Comparison of ENCODE assay signal across 11 cellular contexts in the genomic region with DNA sequence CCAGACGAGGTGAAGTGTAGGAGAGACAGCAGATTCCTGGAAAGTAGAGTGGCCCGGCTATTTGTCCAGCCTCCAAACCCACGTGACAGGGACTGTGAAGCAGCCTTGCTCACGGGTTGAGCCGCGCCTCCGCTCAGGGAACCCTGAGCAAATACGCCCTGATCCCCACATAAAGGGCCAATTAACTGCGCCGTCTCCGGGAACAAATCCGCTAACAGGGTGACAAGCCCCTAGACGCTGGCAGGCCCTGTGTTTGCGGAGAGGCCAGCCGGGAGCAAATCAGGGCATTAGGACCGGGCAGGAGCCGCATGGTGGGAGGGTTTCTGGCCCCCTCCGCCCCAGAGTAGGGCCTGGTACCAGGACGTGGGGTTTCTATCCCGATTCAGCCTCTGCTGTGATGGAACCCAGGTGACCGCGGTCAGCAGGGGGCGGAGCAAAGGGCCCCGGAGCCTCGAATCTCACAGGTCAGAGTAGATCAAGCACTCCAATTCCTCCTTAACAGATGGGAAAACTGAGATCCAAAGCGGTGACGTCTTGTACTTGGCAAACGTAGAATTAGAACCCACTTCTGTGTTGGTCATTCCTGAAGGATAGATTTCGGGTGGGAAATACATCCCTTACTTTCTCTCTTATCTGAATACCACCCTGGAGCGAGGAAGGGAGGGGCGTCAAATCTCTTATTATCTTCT. TPM values are rescaled to one million over a fixed set of nuclear protein-coding genes. Genes with fewer than 3 reads are reported as not detected.
DNase-seq lines count a peak whose midpoint lies in the region; ATAC-seq, FAIRE-seq and TF ChIP-seq lines count a peak whose summit lies in the region.
"Had no signal": no experiment of that assay in that cellular context is flagged by ENCODE, and none has a peak within 500 bp of the region (broad histone marks: within the 10 kb centered on the region; RNA-seq: fewer than 3 reads in every experiment).

No MANE protein-coding gene starts in this region.

- RAD21 ChIA-PET in HCT116 (lab: Charles Lee; ENCODE audit: low non-redundant PET in 1 of 2, low total read pairs in 2 of 2, uncharacterized antibody in 2 of 2, unreplicated experiment in 2 of 2) = no interaction called here

- DNase-seq in HCT116 (ENCODE audit: low read depth, low spot score) (no peak), astrocyte of the cerebellum (ENCODE audit: low read depth) (no peak), small intestine (peak; percentile 17), DMS153 (lab: John Stamatoyannopoulos, UW) (no peak), OCI-LY7 (ENCODE audit: low spot score) (no peak), A172 (ENCODE audit: low spot score) (no peak)
- DNase-seq: activated T-cell treated with anti-CD3 and anti-CD28 coated beads, Interleukin-2, amount 50 U/mL, for 48 hours; NCI-H2081 treated with DMSO at 0.1 percent for 48 hours had no signal

- POLR2A ChIA-PET in HCT116 (lab: Charles Lee) (no interaction called here), OCI-LY7 (lab: Charles Lee) (no interaction called here)

- 3 to 5% (median 3%) methylated on average over 31 of the region's 31 CpGs for WGBS in small intestine, 3 donors

- intact Hi-C loops in HCT116 (cut with micrococcal nuclease) (loop anchor here (10.0 kb wide), 1 partner anchor 448 kb away; no protein-coding TSS in a partner anchor), OCI-LY7 (cut with micrococcal nuclease; ENCODE audit: unreplicated experiment) (no loop called here)

- ATAC-seq in HCT116 = peak; percentile 56
- ATAC-seq in HG03354 (IDR thresholded peaks at IDR 0.05; ENCODE audit: poor library complexity, severe bottlenecking, unreplicated experiment) = no peak

- no peaks in the 10 kb centered on the region for H3K79me2 ChIP-seq in HCT116 (ENCODE audit: insufficient read depth, low read length)
- no peaks in the 10 kb centered on the region for H3K79me2 ChIP-seq in OCI-LY7 (ENCODE audit: insufficient read depth, low read depth, low read length)

- no peak overlapping the region for H3K9ac ChIP-seq in HCT116 (ENCODE audit: low read length)
- H3K9ac ChIP-seq in iPS-15b (ENCODE audit: low read depth, low read length) = no peak overlapping the region

- H2AFZ ChIP-seq in HCT116 (ENCODE audit: low read depth, low read length, poor library complexity, severe bottlenecking) = no peak overlapping the region
- H2AFZ ChIP-seq in OCI-LY7 (ENCODE audit: low read length) = no peak overlapping the region

- H3K4me2 ChIP-seq in HCT116 (ENCODE audit: low read length) (peak overlapping the region; percentile 62), OCI-LY7 (ENCODE audit: low read length) (no peak overlapping the region)

- H3K36me3 ChIP-seq in HCT116 (ENCODE audit: control insufficient read depth in 1 of 2, insufficient read depth in 2 of 2, low read length in 2 of 2) (no peaks in the 10 kb centered on the region), iPS-15b (ENCODE audit: control insufficient read depth, insufficient read depth, low read length) (no peaks in the 10 kb centered on the region), small intestine (ENCODE audit: control insufficient read depth in 2 of 2, insufficient read depth in 2 of 2, low read length in 2 of 2) (no peaks in the 10 kb centered on the region), OCI-LY7 (ENCODE audit: insufficient read depth, low read length) (no peaks in the 10 kb centered on the region)

- no peaks in the 10 kb centered on the region for H3K9me3 ChIP-seq in HCT116 (ENCODE audit: control insufficient read depth in 1 of 2, insufficient read depth in 1 of 2, low read depth in 1 of 2, low read length in 2 of 2)
- H3K9me3 ChIP-seq in iPS-15b (ENCODE audit: control insufficient read depth, insufficient read depth, low read length) = no peaks in the 10 kb centered on the region
- no peaks in the 10 kb centered on the region for H3K9me3 ChIP-seq in small intestine (ENCODE audit: control insufficient read depth, low read depth)
- no peaks in the 10 kb centered on the region for H3K9me3 ChIP-seq in OCI-LY7 (ENCODE audit: low read length)

- H3K4me1 ChIP-seq in HCT116 (ENCODE audit: control insufficient read depth in 1 of 2, insufficient read depth in 2 of 2, low read length in 2 of 2) = peaks cover 4 to 9% of the 10 kb centered on the region in 2 experiments; a peak in 2 of 4 replicates
- H3K4me1 ChIP-seq in iPS-15b (ENCODE audit: control insufficient read depth, insufficient read depth, low read length) = peaks cover 10% of the 10 kb centered on the region
- no peaks in the 10 kb centered on the region for H3K4me1 ChIP-seq in small intestine (ENCODE audit: control insufficient read depth in 2 of 2, insufficient read depth in 1 of 2, low read depth in 1 of 2, low read length in 1 of 2)
- no peaks in the 10 kb centered on the region for H3K4me1 ChIP-seq in OCI-LY7 (ENCODE audit: insufficient read depth, low read length, poor library complexity, severe bottlenecking)

- TF ChIP-seq RAD21 in HCT116 (IDR thresholded peaks at IDR 0.05; ENCODE audit: low read depth) = no peak

- H4K20me1 ChIP-seq in HCT116 (ENCODE audit: insufficient read depth) (no peaks in the 10 kb centered on the region), OCI-LY7 (ENCODE audit: insufficient read depth, low read length) (no peaks in the 10 kb centered on the region)

- CTCF ChIA-PET in HCT116 (lab: Charles Lee) (no interaction called here), OCI-LY7 (lab: Charles Lee; ENCODE audit: unreplicated experiment) (no interaction called here)

- H3K4me3 ChIP-seq in HCT116 (replicated peaks in 1 of 2; ENCODE audit: low read depth in 1 of 2, low read length in 2 of 2) = peak overlapping the region; percentile 2 to 9; a peak in 1 of 4 replicates
- H3K4me3 ChIP-seq in astrocyte of the cerebellum (ENCODE audit: low read depth, low read length) = peak overlapping the region; percentile 9
- peak overlapping the region; percentile 44 for H3K4me3 ChIP-seq in iPS-15b (ENCODE audit: low read depth, low read length)
- H3K4me3 ChIP-seq in small intestine (ENCODE audit: low read depth in 1 of 2, low read length in 2 of 2) = no peak overlapping the region
- no peak overlapping the region for H3K4me3 ChIP-seq in OCI-LY7 (ENCODE audit: low read depth, low read length, poor library complexity, severe bottlenecking)

- BruUV-seq in HCT116 (replicated peaks; lab: Mats Ljungman, UMichigan) = no TSS peak
- no TSS peak for BruUV-seq in OCI-LY7 (replicated peaks; lab: Mats Ljungman, UMichigan)

- FAIRE-seq in small intestine (lab: Jason Lieb, UNC) = no peak

- H3K27me3 ChIP-seq in HCT116 (ENCODE audit: insufficient read depth, low read length) (peaks cover 31% of the 10 kb centered on the region; the same call in 1 of the 2 replicates), iPS-15b (ENCODE audit: control insufficient read depth, insufficient read depth, low read length) (peaks cover 99% of the 10 kb centered on the region), small intestine (ENCODE audit: control insufficient read depth in 2 of 2, insufficient read depth in 2 of 2, low read length in 2 of 2) (peaks cover 4 to 43% of the 10 kb centered on the region in 2 donors)

- in situ Hi-C loops in astrocyte of the cerebellum (cut with HindIII; ENCODE audit: low sequenced_read_pairs) = no loop called here

- no peak for TF ChIP-seq POLR2A in HCT116 (IDR thresholded peaks at IDR 0.05; ENCODE audit: borderline replicate concordance, extremely low read depth, insufficient read depth, insufficient read length)

- H3K9me2 ChIP-seq in HCT116 (ENCODE audit: insufficient read depth) (no peaks in the 10 kb centered on the region), OCI-LY7 (ENCODE audit: insufficient read depth, low read length) (no peaks in the 10 kb centered on the region)

- TF ChIP-seq CTCF in HCT116 (IDR thresholded peaks at IDR 0.05 in 2 of 3, conservative IDR thresholded peaks at IDR 0.05 in 1 of 3; ENCODE audit: borderline replicate concordance in 1 of 3, insufficient read depth in 1 of 3, low read depth in 2 of 3, low read length in 2 of 3) = no peak
- TF ChIP-seq CTCF in astrocyte of the cerebellum (IDR thresholded peaks at IDR 0.05; ENCODE audit: low read depth, low read length, missing control alignments) = no peak
- no peak for TF ChIP-seq CTCF in OCI-LY7 (conservative IDR thresholded peaks at IDR 0.05; ENCODE audit: low read length)

- H3K27ac ChIP-seq in HCT116 (ENCODE audit: low read depth, low read length) = no peak overlapping the region
- no peak overlapping the region for H3K27ac ChIP-seq in small intestine (ENCODE audit: low read depth in 1 of 2, low read length in 1 of 2)
- no peak overlapping the region for H3K27ac ChIP-seq in OCI-LY7 (ENCODE audit: low read depth, low read length, poor library complexity, severe bottlenecking)

RNA-seq across cellular contexts. Expression of a gene that starts 2.0 kb away (rescaled TPM):
- total RNA-seq in HCT116 (2021; ENCODE audit: unreplicated experiment) (30.7 TPM), OCI-LY7 (2022) (not detected in 2 replicates)
- 51.1 and 52.9 TPM in 2 replicates for polyA plus RNA-seq in HCT116 (2012)
- 10 to 100 TPM in 2 of 3 donors, 1 to 10 TPM in 1; 4.5 to 11.6 (median 11.2) TPM for polyA plus RNA-seq in small intestine
- 0.19 and 0.28 TPM in 2 replicates for total RNA-seq in OCI-LY7 (2014; rRNA removed; shearing (Covaris generic))
- total RNA-seq in A172 (2014; rRNA removed; shearing (Covaris generic)) = 15.1 and 17.1 TPM in 2 replicates

RNA-seq across cellular contexts. Expression of a gene that starts 34.4 kb away (rescaled TPM):
- not detected for total RNA-seq in HCT116 (2021; ENCODE audit: unreplicated experiment)
- 0.34 and 1.2 TPM in 2 replicates for polyA plus RNA-seq in HCT116 (2012)
- 1 to 10 TPM in 2 of 3 donors, under 1 TPM in 1; 0.45 to 8.9 (median 1.4) TPM for polyA plus RNA-seq in small intestine
- not detected in 2 replicates for total RNA-seq in OCI-LY7 (2014; rRNA removed; shearing (Covaris generic))
- not detected in 2 replicates for total RNA-seq in OCI-LY7 (2022)
- 11.7 and 15.9 TPM in 2 replicates for total RNA-seq in A172 (2014; rRNA removed; shearing (Covaris generic))

RNA-seq across cellular contexts. Expression of a gene that starts 55.8 kb away (rescaled TPM):
- total RNA-seq in HCT116 (2021; ENCODE audit: unreplicated experiment) (not detected), OCI-LY7 (2022) (not detected in 2 replicates)
- polyA plus RNA-seq in HCT116 (2012) = not detected in 2 replicates
- under 1 TPM in 1 of 3 donors, not detected in 2; 0.06 TPM for polyA plus RNA-seq in small intestine
- total RNA-seq in OCI-LY7 (2014; rRNA removed; shearing (Covaris generic)) = not detected in 2 replicates
- total RNA-seq in A172 (2014; rRNA removed; shearing (Covaris generic)) = not detected in 2 replicates
- total RNA-seq: temporal lobe had no signal

Comparison
In these comparisons a context has a peak if more than half of its experiments do, and no peak if none do; other contexts are left out.
1. H3K4me3 ChIP-seq: peak in HCT116 (2 of 2), astrocyte of the cerebellum (single experiment) and iPS-15b (single experiment); none in small intestine (0 of 2) and OCI-LY7 (single experiment).
2. RNA of a gene that starts 2.0 kb away (total RNA-seq): 30.7 TPM in HCT116 (single experiment) and 15.1 to 17.1 TPM in A172; 0.19 to 0.28 TPM in OCI-LY7; every median in the first group is over 10 times any median in the second.
3. RNA of a gene that starts 34.4 kb away (total RNA-seq): 11.7 to 15.9 TPM in A172; not detected in OCI-LY7 and not detected in HCT116 (single experiment); every median in the first group is over 10 times any median in the second.